ENCODE assay signal across 1 cellular context in the genomic region with DNA sequence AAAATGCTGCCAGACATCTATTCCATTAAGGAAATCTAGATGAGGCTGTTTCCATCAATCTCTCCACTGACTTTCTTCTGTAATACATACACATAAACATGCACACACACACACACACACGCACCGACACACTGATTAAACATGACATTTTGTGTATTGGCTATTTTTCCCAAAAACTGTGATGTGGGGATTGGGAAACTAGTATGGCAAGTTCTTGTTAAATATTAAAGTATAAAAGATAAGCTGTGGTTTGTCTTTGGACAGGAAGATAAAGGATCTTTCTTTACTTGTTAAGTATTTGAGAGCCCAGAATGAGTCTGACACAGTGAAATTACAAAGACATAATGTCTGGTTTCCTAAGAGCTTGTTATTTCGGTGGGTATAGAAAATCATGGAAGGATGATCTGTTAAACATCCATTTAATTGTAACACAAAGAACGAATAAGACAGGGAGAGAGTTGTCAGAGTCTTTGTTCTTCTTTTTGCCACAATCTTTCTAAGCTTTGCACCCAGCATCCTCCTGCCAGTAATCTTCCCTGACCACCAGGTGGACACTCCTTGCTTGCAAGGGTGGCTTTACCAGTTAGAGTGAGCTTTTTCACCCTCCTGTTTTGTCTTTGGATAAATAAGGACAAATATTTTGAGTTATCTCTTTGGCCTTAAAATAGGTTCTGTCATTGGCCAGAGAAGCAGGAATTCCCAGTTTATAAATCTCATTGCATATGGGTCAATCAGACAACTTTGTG.
TF ChIP-seq lines count a peak whose summit lies in the region.

No MANE protein-coding gene starts in this region.

TF ChIP-seq in Ishikawa, 13 proteins besides CTCF, POLR2A, EP300 and RAD21 (continued from another document):
- TF ChIP-seq, protein P1, sequence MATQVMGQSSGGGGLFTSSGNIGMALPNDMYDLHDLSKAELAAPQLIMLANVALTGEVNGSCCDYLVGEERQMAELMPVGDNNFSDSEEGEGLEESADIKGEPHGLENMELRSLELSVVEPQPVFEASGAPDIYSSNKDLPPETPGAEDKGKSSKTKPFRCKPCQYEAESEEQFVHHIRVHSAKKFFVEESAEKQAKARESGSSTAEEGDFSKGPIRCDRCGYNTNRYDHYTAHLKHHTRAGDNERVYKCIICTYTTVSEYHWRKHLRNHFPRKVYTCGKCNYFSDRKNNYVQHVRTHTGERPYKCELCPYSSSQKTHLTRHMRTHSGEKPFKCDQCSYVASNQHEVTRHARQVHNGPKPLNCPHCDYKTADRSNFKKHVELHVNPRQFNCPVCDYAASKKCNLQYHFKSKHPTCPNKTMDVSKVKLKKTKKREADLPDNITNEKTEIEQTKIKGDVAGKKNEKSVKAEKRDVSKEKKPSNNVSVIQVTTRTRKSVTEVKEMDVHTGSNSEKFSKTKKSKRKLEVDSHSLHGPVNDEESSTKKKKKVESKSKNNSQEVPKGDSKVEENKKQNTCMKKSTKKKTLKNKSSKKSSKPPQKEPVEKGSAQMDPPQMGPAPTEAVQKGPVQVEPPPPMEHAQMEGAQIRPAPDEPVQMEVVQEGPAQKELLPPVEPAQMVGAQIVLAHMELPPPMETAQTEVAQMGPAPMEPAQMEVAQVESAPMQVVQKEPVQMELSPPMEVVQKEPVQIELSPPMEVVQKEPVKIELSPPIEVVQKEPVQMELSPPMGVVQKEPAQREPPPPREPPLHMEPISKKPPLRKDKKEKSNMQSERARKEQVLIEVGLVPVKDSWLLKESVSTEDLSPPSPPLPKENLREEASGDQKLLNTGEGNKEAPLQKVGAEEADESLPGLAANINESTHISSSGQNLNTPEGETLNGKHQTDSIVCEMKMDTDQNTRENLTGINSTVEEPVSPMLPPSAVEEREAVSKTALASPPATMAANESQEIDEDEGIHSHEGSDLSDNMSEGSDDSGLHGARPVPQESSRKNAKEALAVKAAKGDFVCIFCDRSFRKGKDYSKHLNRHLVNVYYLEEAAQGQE (IDR thresholded peaks at IDR 0.05; ENCODE audit: low read depth) = no peak
